In the genomic region with DNA sequence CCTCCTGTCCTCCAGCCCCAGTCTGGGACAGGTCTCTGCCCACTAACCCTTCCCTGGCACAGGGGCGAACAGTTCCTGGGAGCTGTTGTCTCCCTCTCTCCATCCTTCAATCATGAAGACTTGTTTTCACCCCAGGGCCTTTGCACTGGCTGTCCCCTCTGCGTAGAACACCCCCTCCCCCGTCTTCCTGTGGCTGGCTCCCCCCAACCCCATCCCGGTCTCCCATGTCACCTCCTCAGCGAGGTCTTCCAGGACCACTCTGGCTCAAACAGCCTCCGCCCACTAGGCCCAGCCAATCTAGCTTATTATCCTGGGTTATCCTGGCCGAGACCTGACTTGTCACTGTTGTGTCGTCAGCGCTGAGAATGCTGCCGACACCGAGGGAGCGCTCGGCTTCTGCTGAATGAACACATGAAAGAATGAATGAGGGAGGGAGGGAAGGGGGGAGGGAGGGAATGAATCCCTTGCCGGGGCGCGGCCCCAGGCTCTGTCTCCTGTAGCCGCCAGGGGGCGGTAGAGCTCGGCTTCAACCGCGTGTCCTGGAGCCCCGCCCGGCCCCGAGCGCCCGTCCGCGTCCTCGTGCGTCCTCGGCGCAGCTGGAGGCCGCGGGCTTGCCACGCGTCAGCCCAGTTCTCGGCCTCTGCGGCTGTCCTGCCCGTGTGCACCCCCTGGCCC, we compare ENCODE assay signal across 7 cellular contexts. TPM values are rescaled to one million over a fixed set of nuclear protein-coding genes. Genes with fewer than 3 reads are reported as not detected.
DNase-seq lines count a peak whose midpoint lies in the region; ATAC-seq, FAIRE-seq and TF ChIP-seq lines count a peak whose summit lies in the region.
"Not testable (repeated sequence)": the region's sequence is repeated elsewhere in the genome, so short reads cannot be mapped to it uniquely, and the experiment has no call there.

No MANE protein-coding gene starts in this region.

- not testable (repeated sequence) for H3K79me2 ChIP-seq in OCI-LY1 (ENCODE audit: insufficient read depth, low read length); endothelial cell of umbilical vein (ENCODE audit: control insufficient read depth, insufficient read depth, low read length)

- H3K27ac ChIP-seq in OCI-LY1 (ENCODE audit: low read depth, low read length, poor library complexity, severe bottlenecking); endothelial cell of umbilical vein (ENCODE audit: insufficient read depth, low read depth, low read length); lower lobe of right lung: not testable (repeated sequence)

- H3K4me2 ChIP-seq in OCI-LY1 (ENCODE audit: low read length): peak overlapping the region; percentile 67
- not testable (repeated sequence) for H3K4me2 ChIP-seq in endothelial cell of umbilical vein (ENCODE audit: insufficient read depth, low read length)

- not testable (repeated sequence) for H3K4me1 Mint-ChIP-seq in activated T-cell treated with anti-CD3 and anti-CD28 coated beads, Interleukin-2, amount 50 U/mL, for 4 hours (ENCODE audit: low read depth)

- H3K4me3 ChIP-seq in OCI-LY1 (ENCODE audit: low read depth, low read length, poor library complexity, severe bottlenecking) (peak overlapping the region; percentile 50), lower lobe of right lung (peak overlapping the region; percentile 33)
- not testable (repeated sequence) for H3K4me3 ChIP-seq in endothelial cell of umbilical vein (replicated peaks in 1 of 3; ENCODE audit: insufficient read depth in 1 of 3, low read depth in 1 of 3, low read length in 3 of 3)

- ATAC-seq in HG02678 (IDR thresholded peaks at IDR 0.05; ENCODE audit: unreplicated experiment): peak; percentile 58
- peak; percentile 88 to 90 for ATAC-seq in activated T-cell treated with anti-CD3 and anti-CD28 coated beads, Interleukin-2, amount 50 U/mL, for 4 hours
- ATAC-seq in lower lobe of right lung: peak; percentile 89
- peak; percentile 82 for ATAC-seq in sciatic nerve

- intact Hi-C loops in endothelial cell of umbilical vein (cut with micrococcal nuclease); lower lobe of right lung (cut with DNase I); sciatic nerve (cut with DNase I): not testable (repeated sequence)

- TF ChIP-seq POLR2A in endothelial cell of umbilical vein (IDR thresholded peaks at IDR 0.05; ENCODE audit: low read depth, low read length): not testable (repeated sequence)

- not testable (repeated sequence) for H3K36me3 Mint-ChIP-seq in activated T-cell treated with anti-CD3 and anti-CD28 coated beads, Interleukin-2, amount 50 U/mL, for 4 hours (ENCODE audit: insufficient read depth)

- POLR2A ChIA-PET in endothelial cell of umbilical vein (lab: Charles Lee): not testable (repeated sequence)

- H3K36me3 ChIP-seq in OCI-LY1 (ENCODE audit: insufficient read depth, low read length); endothelial cell of umbilical vein (ENCODE audit: control insufficient read depth in 2 of 2, extremely low read depth in 1 of 2, insufficient read depth in 2 of 2, low read length in 2 of 2): not testable (repeated sequence)
- peaks cover 33% of the 10 kb centered on the region for H3K36me3 ChIP-seq in lower lobe of right lung

- DNase-seq in GM19239 (ENCODE audit: insufficient read length, low spot score); activated T-cell treated with anti-CD3 and anti-CD28 coated beads, Interleukin-2, amount 50 U/mL, for 4 hours; endothelial cell of umbilical vein (ENCODE audit: low read depth, low spot score); lower lobe of right lung: not testable (repeated sequence)
- DNase-seq in sciatic nerve (ENCODE audit: low spot score): peak; percentile 42

- not testable (repeated sequence) for H3K9me3 Mint-ChIP-seq in activated T-cell treated with anti-CD3 and anti-CD28 coated beads, Interleukin-2, amount 50 U/mL, for 4 hours

- H4K20me1 ChIP-seq in OCI-LY1 (ENCODE audit: insufficient read depth, low read length); endothelial cell of umbilical vein (replicated peaks; ENCODE audit: control insufficient read depth, extremely low read depth, insufficient read depth, low read length): not testable (repeated sequence)

- not testable (repeated sequence) for H3K9me1 ChIP-seq in endothelial cell of umbilical vein (replicated peaks; ENCODE audit: control insufficient read depth, extremely low read depth, insufficient read depth, low read length)

- peak overlapping the region; percentile 31; the same call in 1 of the 2 replicates for H3K9ac ChIP-seq in OCI-LY1 (ENCODE audit: low read length)
- H3K9ac ChIP-seq in endothelial cell of umbilical vein (replicated peaks; ENCODE audit: extremely low read depth, insufficient read depth, low read length): not testable (repeated sequence)

- not testable (repeated sequence) for H3K9me2 ChIP-seq in OCI-LY1 (ENCODE audit: low read depth, low read length)

- dilution Hi-C loops in endothelial cell of umbilical vein (cut with MboI; ENCODE audit: extremely low pct_ligation_motif_present, low sequenced_read_pairs): not testable (repeated sequence)

- FAIRE-seq in GM19239 (lab: Jason Lieb, UNC) (peak; percentile 63), endothelial cell of umbilical vein (lab: Jason Lieb, UNC) (peak; percentile 68)

- not testable (repeated sequence) for H3K27me3 Mint-ChIP-seq in activated T-cell treated with anti-CD3 and anti-CD28 coated beads, Interleukin-2, amount 50 U/mL, for 4 hours (ENCODE audit: low read depth)

- not testable (repeated sequence) for H3K4me1 ChIP-seq in OCI-LY1 (ENCODE audit: insufficient read depth, low read length, severe bottlenecking); endothelial cell of umbilical vein (ENCODE audit: control insufficient read depth, extremely low read depth, insufficient read depth, low read length); lower lobe of right lung

- H3F3A ChIP-seq in OCI-LY1 (ENCODE audit: insufficient read depth, low read length): not testable (repeated sequence)

- H3K27me3 ChIP-seq in OCI-LY1 (ENCODE audit: insufficient read depth, low read length); endothelial cell of umbilical vein (ENCODE audit: control insufficient read depth in 2 of 2, insufficient read depth in 2 of 2, low read length in 2 of 2); lower lobe of right lung (ENCODE audit: low read depth): not testable (repeated sequence)

- not testable (repeated sequence) for BruUV-seq in endothelial cell of umbilical vein (replicated peaks; lab: Mats Ljungman, UMichigan)

- H2AFZ ChIP-seq in OCI-LY1 (ENCODE audit: low read length); endothelial cell of umbilical vein (ENCODE audit: low read depth, low read length): not testable (repeated sequence)

- TF ChIP-seq CTCF in OCI-LY1 (IDR thresholded peaks at IDR 0.05; ENCODE audit: low read length); endothelial cell of umbilical vein (IDR thresholded peaks at IDR 0.05; ENCODE audit: extremely low read depth in 1 of 2, insufficient read depth in 1 of 2, low read depth in 1 of 2, low read length in 2 of 2): not testable (repeated sequence)
- TF ChIP-seq CTCF in lower lobe of right lung (IDR thresholded peaks at IDR 0.05): peak; percentile 13

- H3K9me3 ChIP-seq in OCI-LY1 (ENCODE audit: low read length); endothelial cell of umbilical vein (replicated peaks; ENCODE audit: control insufficient read depth, insufficient read depth, low read length); lower lobe of right lung: not testable (repeated sequence)

- CTCF ChIA-PET in endothelial cell of umbilical vein (lab: Charles Lee): not testable (repeated sequence)

- not testable (repeated sequence) for H3K4me3 Mint-ChIP-seq in activated T-cell treated with anti-CD3 and anti-CD28 coated beads, Interleukin-2, amount 50 U/mL, for 4 hours

RNA-seq across cellular contexts. Expression of a gene that starts 31.8 kb away (rescaled TPM):
- total RNA-seq in activated T-cell treated with anti-CD3 and anti-CD28 coated beads, Interleukin-2, amount 50 U/mL, for 4 hours: 100 to 1,000 TPM; 216 to 260 (median 253) TPM
- total RNA-seq in endothelial cell of umbilical vein: 33.2 and 36.3 TPM in 2 replicates
- polyA plus RNA-seq in endothelial cell of umbilical vein: 13.5 and 15.3 TPM in 2 replicates
- 18.8 and 18.9 TPM in 2 replicates for polyA plus RNA-seq in endothelial cell of umbilical vein (2011; cell fraction: cytosol; rRNA removed)
- polyA plus RNA-seq in endothelial cell of umbilical vein (2011; cell fraction: nucleus; rRNA removed): 17.6 and 18.2 TPM in 2 replicates
- 34.8 and 38.0 TPM in 2 replicates for polyA plus RNA-seq in endothelial cell of umbilical vein (2012)
- polyA minus RNA-seq in endothelial cell of umbilical vein: 9.7 and 9.8 TPM in 2 replicates
- polyA minus RNA-seq in endothelial cell of umbilical vein (2011; cell fraction: cytosol; rRNA and poly(A)+ RNA removed): 15.7 TPM
- 9.1 and 15.9 TPM in 2 replicates for polyA minus RNA-seq in endothelial cell of umbilical vein (2011; cell fraction: nucleus; rRNA and poly(A)+ RNA removed)
- total RNA-seq in lower lobe of right lung: 55.2 TPM
- total RNA-seq in sciatic nerve: 42.2 TPM

RNA-seq across cellular contexts. Expression of a gene that starts 59.8 kb away (rescaled TPM):
- total RNA-seq in activated T-cell treated with anti-CD3 and anti-CD28 coated beads, Interleukin-2, amount 50 U/mL, for 4 hours: under 1 TPM in 1 of 3 donors, not detected in 2; 0.05 TPM
- 0.44 and 0.51 TPM in 2 replicates for total RNA-seq in endothelial cell of umbilical vein
- polyA plus RNA-seq in endothelial cell of umbilical vein: 0.19 and 0.21 TPM in 2 replicates
- 0.09 and 0.11 TPM in 2 replicates for polyA plus RNA-seq in endothelial cell of umbilical vein (2011; cell fraction: cytosol; rRNA removed)
- polyA plus RNA-seq in endothelial cell of umbilical vein (2011; cell fraction: nucleus; rRNA removed): 0.10 and 0.14 TPM in 2 replicates
- 1.6 and 3.1 TPM in 2 replicates for polyA plus RNA-seq in endothelial cell of umbilical vein (2012)
- polyA minus RNA-seq in endothelial cell of umbilical vein: 0.38 and 0.41 TPM in 2 replicates
- polyA minus RNA-seq in endothelial cell of umbilical vein (2011; cell fraction: cytosol; rRNA and poly(A)+ RNA removed): 4.8 TPM
- polyA minus RNA-seq in endothelial cell of umbilical vein (2011; cell fraction: nucleus; rRNA and poly(A)+ RNA removed): 0.10 and 0.29 TPM in 2 replicates
- total RNA-seq in lower lobe of right lung: 1.9 TPM
- total RNA-seq in sciatic nerve: 1.0 TPM
